ENCODE assay signal across 9 cellular contexts in genomic region chr6:133889557-133890301, GRCh38. TPM values are rescaled to one million over a fixed set of nuclear protein-coding genes. Genes with fewer than 3 reads are reported as not detected.
DNase-seq lines count a peak whose midpoint lies in the region; ATAC-seq and TF ChIP-seq lines count a peak whose summit lies in the region.
"Had no signal": no experiment of that assay in that cellular context is flagged by ENCODE, and none has a peak within 500 bp of the region (broad histone marks: within the 10 kb centered on the region; RNA-seq: fewer than 3 reads in every experiment).

No MANE protein-coding gene starts in this region.

- H2AFZ ChIP-seq in neural progenitor cell (replicated peaks), result peak overlapping the region; percentile 85

- H3K79me2 ChIP-seq in neural progenitor cell (ENCODE audit: low read depth), result no peaks in the 10 kb centered on the region

- peaks cover 47% of the 10 kb centered on the region for H4K20me1 ChIP-seq in neural progenitor cell (ENCODE audit: low read depth)

- H3K9me3 Mint-ChIP-seq in neural progenitor cell, result no peaks in the 10 kb centered on the region

- DNase-seq in Ammon's horn (ENCODE audit: low spot score), result peak; percentile 26
- DNase-seq in foreskin fibroblast, result peak in 1 of 2 donors; percentile 54
- DNase-seq in neural progenitor cell (ENCODE audit: low spot score), result peak; percentile 79
- no peak for DNase-seq in SIG-M5 (lab: John Stamatoyannopoulos, UW)
- DNase-seq: DMS153 had no signal

- H3K9me3 ChIP-seq in neural progenitor cell (ENCODE audit: low read depth), result no peaks in the 10 kb centered on the region

- H3K4me3 Mint-ChIP-seq in neural progenitor cell, result peak overlapping the region; percentile 77

- H3K4me1 ChIP-seq in neural progenitor cell, result peaks cover 26% of the 10 kb centered on the region

- H3K36me3 ChIP-seq in neural progenitor cell, result no peaks in the 10 kb centered on the region

- no peak overlapping the region for H3K27ac Mint-ChIP-seq in neural progenitor cell

- H3K4me3 ChIP-seq in WI38 (ENCODE audit: low read depth, low read length) (peak overlapping the region; percentile 94), foreskin fibroblast (ENCODE audit: low read depth in 1 of 2, low read length in 2 of 2) (peak overlapping the region; percentile 33 to 54), neural progenitor cell (peak overlapping the region; percentile 50)

- H3K9ac ChIP-seq in neural progenitor cell, result no peak overlapping the region

- peak overlapping the region; percentile 94 for H3K4me2 ChIP-seq in neural progenitor cell

- H3K27me3 Mint-ChIP-seq in neural progenitor cell (ENCODE audit: insufficient read depth, low read depth), result peaks cover 69% of the 10 kb centered on the region

- H3K4me1 Mint-ChIP-seq in neural progenitor cell, result peaks cover 21% of the 10 kb centered on the region

- peaks cover 100% of the 10 kb centered on the region for H3K27me3 ChIP-seq in neural progenitor cell

- no peak overlapping the region for H3K27ac ChIP-seq in neural progenitor cell

- no peaks in the 10 kb centered on the region for H3K36me3 Mint-ChIP-seq in neural progenitor cell

- H3F3A ChIP-seq in neural progenitor cell (ENCODE audit: low read depth), result peaks cover 16% of the 10 kb centered on the region

- ATAC-seq in HG03354 (IDR thresholded peaks at IDR 0.05; ENCODE audit: poor library complexity, severe bottlenecking, unreplicated experiment) (no peak), GM18861 (IDR thresholded peaks at IDR 0.05; ENCODE audit: unreplicated experiment) (no peak), HG03469 (IDR thresholded peaks at IDR 0.05; ENCODE audit: unreplicated experiment) (no peak)

- no peak for TF ChIP-seq CTCF in WI38 (IDR thresholded peaks at IDR 0.05; ENCODE audit: low read depth, low read length)
- no peak for TF ChIP-seq CTCF in foreskin fibroblast (IDR thresholded peaks at IDR 0.05; ENCODE audit: low read depth, low read length)
- TF ChIP-seq CTCF in neural progenitor cell (IDR thresholded peaks at IDR 0.05), result peak; percentile 29

RNA-seq across cellular contexts. Expression of gene TCF21, which starts 0.8 kb away (rescaled TPM):
- 0.04 and 0.22 TPM in 2 replicates for total RNA-seq in neural progenitor cell (ENCODE audit: low replicate concordance)

Comparison
In these comparisons a context has a peak if more than half of its experiments do, and no peak if none do; other contexts are left out.
1. H3K4me3 ChIP-seq: peak in every context shown above with its lines; median percentile 94 in WI38; 50 in neural progenitor cell; 44 in foreskin fibroblast.